16 cellular contexts compared by ENCODE assay signal in the genomic region with DNA sequence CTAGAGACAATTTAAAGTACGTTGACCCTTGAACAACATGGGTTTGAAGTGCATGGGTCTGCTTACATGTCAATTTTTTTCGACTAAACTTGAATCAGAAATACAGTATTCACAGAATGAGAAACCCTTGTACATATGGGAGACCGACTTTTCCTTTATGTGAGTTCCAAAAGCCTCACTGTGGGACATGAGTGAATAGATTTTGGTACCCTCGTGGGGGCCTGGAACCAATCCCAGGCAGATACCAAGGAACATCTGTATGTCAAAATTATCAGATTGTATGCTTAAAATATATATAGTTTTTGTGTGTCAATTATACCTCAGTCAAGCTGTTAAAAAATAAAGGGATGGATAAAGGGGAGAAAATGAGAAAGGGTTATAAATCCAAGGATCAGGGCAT.
DNase-seq lines count a peak whose midpoint lies in the region; ATAC-seq and TF ChIP-seq lines count a peak whose summit lies in the region.
"Had no signal": no experiment of that assay in that cellular context is flagged by ENCODE, and none has a peak within 500 bp of the region (broad histone marks: within the 10 kb centered on the region; RNA-seq: fewer than 3 reads in every experiment).

No MANE protein-coding gene starts in this region.

- peak overlapping the region; percentile 21 for H3K4me3 ChIP-seq in SK-N-MC
- H3K4me3 ChIP-seq: A549 had no signal

- H3K27ac Mint-ChIP-seq in glutamatergic neuron (ENCODE audit: unreplicated experiment) = peak overlapping the region; percentile 65
- H3K27ac Mint-ChIP-seq in WTC11 = no peak overlapping the region
- H3K27ac Mint-ChIP-seq: CD4-positive, alpha-beta memory T cell had no signal

- H3K4me3 Mint-ChIP-seq in glutamatergic neuron (ENCODE audit: unreplicated experiment) (peak overlapping the region; percentile 50), WTC11 (no peak overlapping the region)
- H3K4me3 Mint-ChIP-seq: CD4-positive, alpha-beta memory T cell had no signal

- H3K9me3 ChIP-seq in SK-N-MC (ENCODE audit: low read depth, low read length) = no peaks in the 10 kb centered on the region
- H3K9me3 ChIP-seq: A549 had no signal

- POLR2A ChIA-PET in WTC11 (lab: Charles Lee) = no interaction called here

- H3K27ac ChIP-seq in SK-N-MC (peak overlapping the region; percentile 83), caudate nucleus (ENCODE audit: low read depth, low read length) (peak overlapping the region; percentile 98), temporal lobe (ENCODE audit: low read depth, low read length) (peak overlapping the region; percentile 100)
- H3K27ac ChIP-seq: A549 had no signal

- H3K27me3 Mint-ChIP-seq in glutamatergic neuron (ENCODE audit: unreplicated experiment) (no peaks in the 10 kb centered on the region), WTC11 (ENCODE audit: low read depth) (no peaks in the 10 kb centered on the region)

- CTCF ChIA-PET in WTC11 (lab: Charles Lee) = interaction anchor here (0.6 kb wide), 1 partner anchor 104 kb away, joined by 5 read pairs; no protein-coding TSS in a partner anchor

- no peak for TF ChIP-seq CTCF in glutamatergic neuron (IDR thresholded peaks at IDR 0.05; ENCODE audit: partially characterized antibody, unreplicated experiment)
- no peak for TF ChIP-seq CTCF in WTC11 (IDR thresholded peaks at IDR 0.05)

- no peak for DNase-seq in SK-N-MC (ENCODE audit: low read depth, low spot score)
- DNase-seq in caudate nucleus (lab: John Stamatoyannopoulos, UW) = no peak
- DNase-seq in glutamatergic neuron = no peak
- DNase-seq in SW480 (ENCODE audit: low spot score) = no peak
- DNase-seq in WTC11 (ENCODE audit: low spot score) = no peak
- DNase-seq: 8988T; Calu3; CD4-positive, alpha-beta memory T cell; DMS53; DMS79 treated with DMSO at 0.1 percent for 48 hours; GOT3; H7; HCEC 1CT had no signal

- H3K36me3 ChIP-seq in SK-N-MC (ENCODE audit: insufficient read depth, low read length) = no peaks in the 10 kb centered on the region

- H3K9ac ChIP-seq in SK-N-MC (ENCODE audit: insufficient read length) = peak overlapping the region; percentile 9

- ATAC-seq in HG02588 (IDR thresholded peaks at IDR 0.05; ENCODE audit: unreplicated experiment) (no peak), WTC11 (no peak)
- ATAC-seq: A549 had no signal

- H3K36me3 Mint-ChIP-seq in glutamatergic neuron (ENCODE audit: unreplicated experiment) (no peaks in the 10 kb centered on the region), WTC11 (no peaks in the 10 kb centered on the region)
- H3K36me3 Mint-ChIP-seq: CD4-positive, alpha-beta memory T cell had no signal

- H3K9me3 Mint-ChIP-seq in glutamatergic neuron (ENCODE audit: unreplicated experiment) = peaks cover 4% of the 10 kb centered on the region
- no peaks in the 10 kb centered on the region for H3K9me3 Mint-ChIP-seq in WTC11

- H3K4me1 Mint-ChIP-seq in glutamatergic neuron (ENCODE audit: low read depth, unreplicated experiment) = peaks cover 34% of the 10 kb centered on the region
- H3K4me1 Mint-ChIP-seq in WTC11 = 0 out of 2 replicates have a peak, but pooled peaks cover 3% of the 10 kb centered on the region

TF ChIP-seq in WTC11, 78 proteins besides CTCF, POLR2A, EP300 and RAD21:
- TF ChIP-seq OVOL2 (CRISPR knock-in tag; IDR thresholded peaks at IDR 0.05; ENCODE audit: borderline replicate concordance) = no peak
- TF ChIP-seq ZNF138 (CRISPR knock-in tag; conservative IDR thresholded peaks at IDR 0.05) = no peak
- TF ChIP-seq CREB1 (CRISPR knock-in tag; IDR thresholded peaks at IDR 0.05) = no peak
- TF ChIP-seq FOXP1 (CRISPR knock-in tag; IDR thresholded peaks at IDR 0.05; ENCODE audit: borderline replicate concordance) = no peak
- TF ChIP-seq KAT7 (CRISPR knock-in tag; IDR thresholded peaks at IDR 0.05; ENCODE audit: borderline replicate concordance) = no peak
- TF ChIP-seq, protein P1, sequence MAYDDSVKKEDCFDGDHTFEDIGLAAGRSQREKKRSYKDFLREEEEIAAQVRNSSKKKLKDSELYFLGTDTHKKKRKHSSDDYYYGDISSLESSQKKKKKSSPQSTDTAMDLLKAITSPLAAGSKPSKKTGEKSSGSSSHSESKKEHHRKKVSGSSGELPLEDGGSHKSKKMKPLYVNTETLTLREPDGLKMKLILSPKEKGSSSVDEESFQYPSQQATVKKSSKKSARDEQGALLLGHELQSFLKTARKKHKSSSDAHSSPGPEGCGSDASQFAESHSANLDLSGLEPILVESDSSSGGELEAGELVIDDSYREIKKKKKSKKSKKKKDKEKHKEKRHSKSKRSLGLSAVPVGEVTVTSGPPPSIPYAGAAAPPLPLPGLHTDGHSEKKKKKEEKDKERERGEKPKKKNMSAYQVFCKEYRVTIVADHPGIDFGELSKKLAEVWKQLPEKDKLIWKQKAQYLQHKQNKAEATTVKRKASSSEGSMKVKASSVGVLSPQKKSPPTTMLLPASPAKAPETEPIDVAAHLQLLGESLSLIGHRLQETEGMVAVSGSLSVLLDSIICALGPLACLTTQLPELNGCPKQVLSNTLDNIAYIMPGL (CRISPR knock-in tag; IDR thresholded peaks at IDR 0.05) = no peak
- no peak for TF ChIP-seq TCF7 (CRISPR knock-in tag; IDR thresholded peaks at IDR 0.05; ENCODE audit: low read depth)
- no peak for TF ChIP-seq MYBL2 (CRISPR knock-in tag; IDR thresholded peaks at IDR 0.05)
- no peak for TF ChIP-seq ELF4 (CRISPR knock-in tag; IDR thresholded peaks at IDR 0.05; ENCODE audit: low read depth)
- no peak for TF ChIP-seq SMAD4 (CRISPR knock-in tag; IDR thresholded peaks at IDR 0.05)
- TF ChIP-seq, protein P2, sequence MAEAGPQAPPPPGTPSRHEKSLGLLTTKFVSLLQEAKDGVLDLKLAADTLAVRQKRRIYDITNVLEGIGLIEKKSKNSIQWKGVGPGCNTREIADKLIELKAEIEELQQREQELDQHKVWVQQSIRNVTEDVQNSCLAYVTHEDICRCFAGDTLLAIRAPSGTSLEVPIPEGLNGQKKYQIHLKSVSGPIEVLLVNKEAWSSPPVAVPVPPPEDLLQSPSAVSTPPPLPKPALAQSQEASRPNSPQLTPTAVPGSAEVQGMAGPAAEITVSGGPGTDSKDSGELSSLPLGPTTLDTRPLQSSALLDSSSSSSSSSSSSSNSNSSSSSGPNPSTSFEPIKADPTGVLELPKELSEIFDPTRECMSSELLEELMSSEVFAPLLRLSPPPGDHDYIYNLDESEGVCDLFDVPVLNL (CRISPR knock-in tag; IDR thresholded peaks at IDR 0.05; ENCODE audit: borderline replicate concordance, low read depth) = no peak
- no peak for TF ChIP-seq ZBTB21 (CRISPR knock-in tag; IDR thresholded peaks at IDR 0.05; ENCODE audit: borderline replicate concordance)
- no peak for TF ChIP-seq SMAD3 (CRISPR knock-in tag; IDR thresholded peaks at IDR 0.05; ENCODE audit: borderline replicate concordance)
- TF ChIP-seq HMGA2 (CRISPR knock-in tag; IDR thresholded peaks at IDR 0.05) = no peak
- TF ChIP-seq, protein P3, sequence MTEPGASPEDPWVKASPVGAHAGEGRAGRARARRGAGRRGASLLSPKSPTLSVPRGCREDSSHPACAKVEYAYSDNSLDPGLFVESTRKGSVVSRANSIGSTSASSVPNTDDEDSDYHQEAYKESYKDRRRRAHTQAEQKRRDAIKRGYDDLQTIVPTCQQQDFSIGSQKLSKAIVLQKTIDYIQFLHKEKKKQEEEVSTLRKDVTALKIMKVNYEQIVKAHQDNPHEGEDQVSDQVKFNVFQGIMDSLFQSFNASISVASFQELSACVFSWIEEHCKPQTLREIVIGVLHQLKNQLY (CRISPR knock-in tag; IDR thresholded peaks at IDR 0.05) = no peak
- TF ChIP-seq ZNF396 (CRISPR knock-in tag; IDR thresholded peaks at IDR 0.05; ENCODE audit: borderline replicate concordance) = no peak
